Comparison of ENCODE assay signal across 26 cellular contexts in genomic region chr19:29876414-29876813, GRCh38.
A peak's percentile ranks its signal among the peaks of the same experiment; 100 is the strongest.
DNase-seq lines count a peak whose midpoint lies in the region; ATAC-seq, FAIRE-seq and TF ChIP-seq lines count a peak whose summit lies in the region.
"Had no signal": no experiment of that assay in that cellular context is flagged by ENCODE, and none has a peak within 500 bp of the region (broad histone marks: within the 10 kb centered on the region; RNA-seq: fewer than 3 reads in every experiment).

No MANE protein-coding gene starts in this region.

- ATAC-seq in activated CD4-positive, alpha-beta T cell treated with anti-CD3 and anti-CD28 coated beads for 36 hours: no peak
- ATAC-seq in pancreas: no peak
- no peak for ATAC-seq in activated CD8-positive, alpha-beta T cell treated with anti-CD3 and anti-CD28 coated beads for 36 hours
- ATAC-seq: GM12878, lower lobe of right lung had no signal

- peaks cover 13% of the 10 kb centered on the region for H3K4me1 Mint-ChIP-seq in activated CD4-positive, alpha-beta T cell treated with anti-CD3 and anti-CD28 coated beads, Interleukin-2, amount 10 ng/mL, durations not matched to agents 7 days and 5 days
- H3K4me1 Mint-ChIP-seq in activated CD4-positive, alpha-beta T cell treated with anti-CD3 and anti-CD28 coated beads for 36 hours: peaks cover 2% of the 10 kb centered on the region
- H3K4me1 Mint-ChIP-seq in HFFc6 (ENCODE audit: low read depth): peaks cover 42% of the 10 kb centered on the region
- H3K4me1 Mint-ChIP-seq in activated CD8-positive, alpha-beta T cell treated with anti-CD3 and anti-CD28 coated beads for 36 hours (ENCODE audit: low read depth): peaks cover 10% of the 10 kb centered on the region

- peak overlapping the region; percentile 65 for H3K27ac Mint-ChIP-seq in activated CD4-positive, alpha-beta T cell treated with anti-CD3 and anti-CD28 coated beads, Interleukin-2, amount 10 ng/mL, durations not matched to agents 7 days and 5 days
- H3K27ac Mint-ChIP-seq in activated CD4-positive, alpha-beta T cell treated with anti-CD3 and anti-CD28 coated beads for 36 hours: no peak overlapping the region
- no peak overlapping the region for H3K27ac Mint-ChIP-seq in HFFc6
- no peak overlapping the region for H3K27ac Mint-ChIP-seq in activated CD8-positive, alpha-beta T cell treated with anti-CD3 and anti-CD28 coated beads for 36 hours

- TF ChIP-seq CTCF in HFFc6 (IDR thresholded peaks at IDR 0.05) (no peak), PC-9 (conservative IDR thresholded peaks at IDR 0.05) (no peak), pancreas (IDR thresholded peaks at IDR 0.05) (no peak), prostate gland (IDR thresholded peaks at IDR 0.05) (no peak)
- TF ChIP-seq CTCF in activated CD8-positive, alpha-beta T cell treated with anti-CD3 and anti-CD28 coated beads for 36 hours (IDR thresholded peaks at IDR 0.05): no peak

- H3K9me3 Mint-ChIP-seq in activated CD4-positive, alpha-beta T cell treated with anti-CD3 and anti-CD28 coated beads, Interleukin-2, amount 10 ng/mL, durations not matched to agents 7 days and 5 days: no peaks in the 10 kb centered on the region
- H3K9me3 Mint-ChIP-seq in activated CD4-positive, alpha-beta T cell treated with anti-CD3 and anti-CD28 coated beads for 36 hours (ENCODE audit: low read depth): no peaks in the 10 kb centered on the region
- no peaks in the 10 kb centered on the region for H3K9me3 Mint-ChIP-seq in HFFc6
- H3K9me3 Mint-ChIP-seq in activated CD8-positive, alpha-beta T cell treated with anti-CD3 and anti-CD28 coated beads for 36 hours: no peaks in the 10 kb centered on the region

- FAIRE-seq in pancreas (lab: Jason Lieb, UNC): no peak
- FAIRE-seq: astrocyte, GM12878, GM19239, RCC 7860 had no signal

- H3F3A ChIP-seq in PC-9 (ENCODE audit: insufficient read depth, low read depth): peaks cover 3% of the 10 kb centered on the region; the same call in 1 of the 2 replicates

- POLR2A ChIA-PET in activated CD4-positive, alpha-beta T cell treated with anti-CD3 and anti-CD28 coated beads, Interleukin-2, amount 10 ng/mL, durations not matched to agents 7 days and 5 days (lab: Charles Lee): no interaction called here
- POLR2A ChIA-PET in activated CD4-positive, alpha-beta T cell treated with anti-CD3 and anti-CD28 coated beads for 36 hours (lab: Charles Lee): no interaction called here
- POLR2A ChIA-PET in PC-9 (lab: Charles Lee; ENCODE audit: unreplicated experiment): no interaction called here
- POLR2A ChIA-PET in activated CD8-positive, alpha-beta T cell treated with anti-CD3 and anti-CD28 coated beads for 36 hours (lab: Charles Lee): interaction anchor here (0.6 kb wide), 2 partner anchors 11 to 339 kb away, joined by 3 to 4 read pairs; no protein-coding TSS in a partner anchor

- no peak for TF ChIP-seq POLR2A in prostate gland (IDR thresholded peaks at IDR 0.05)

- H3K27me3 Mint-ChIP-seq in activated CD4-positive, alpha-beta T cell treated with anti-CD3 and anti-CD28 coated beads, Interleukin-2, amount 10 ng/mL, durations not matched to agents 7 days and 5 days: peaks cover 5% of the 10 kb centered on the region
- peaks cover 19% of the 10 kb centered on the region for H3K27me3 Mint-ChIP-seq in activated CD4-positive, alpha-beta T cell treated with anti-CD3 and anti-CD28 coated beads for 36 hours
- peaks cover 7% of the 10 kb centered on the region for H3K27me3 Mint-ChIP-seq in HFFc6 (ENCODE audit: insufficient read depth)
- peaks cover 16% of the 10 kb centered on the region for H3K27me3 Mint-ChIP-seq in activated CD8-positive, alpha-beta T cell treated with anti-CD3 and anti-CD28 coated beads for 36 hours

- H3K36me3 Mint-ChIP-seq in activated CD4-positive, alpha-beta T cell treated with anti-CD3 and anti-CD28 coated beads, Interleukin-2, amount 10 ng/mL, durations not matched to agents 7 days and 5 days (ENCODE audit: low read depth): no peaks in the 10 kb centered on the region
- no peaks in the 10 kb centered on the region for H3K36me3 Mint-ChIP-seq in activated CD4-positive, alpha-beta T cell treated with anti-CD3 and anti-CD28 coated beads for 36 hours (ENCODE audit: low read depth)
- H3K36me3 Mint-ChIP-seq in HFFc6 (ENCODE audit: low read depth): peaks cover 4% of the 10 kb centered on the region; the same call in 1 of the 2 replicates
- no peaks in the 10 kb centered on the region for H3K36me3 Mint-ChIP-seq in activated CD8-positive, alpha-beta T cell treated with anti-CD3 and anti-CD28 coated beads for 36 hours (ENCODE audit: low read depth)
- H3K36me3 Mint-ChIP-seq: CD4-positive, CD25-positive, alpha-beta regulatory T cell had no signal

- no peaks in the 10 kb centered on the region for H3K36me3 ChIP-seq in PC-9 (ENCODE audit: low read depth)
- no peaks in the 10 kb centered on the region for H3K36me3 ChIP-seq in pancreas
- H3K36me3 ChIP-seq in prostate gland: no peaks in the 10 kb centered on the region
- H3K36me3 ChIP-seq: lower lobe of right lung, thyroid gland had no signal

- CTCF ChIA-PET in activated CD4-positive, alpha-beta T cell treated with anti-CD3 and anti-CD28 coated beads, Interleukin-2, amount 10 ng/mL, durations not matched to agents 7 days and 5 days (lab: Charles Lee): interaction anchor here (0.6 to 1.5 kb wide), 3 partner anchors 19 to 115 kb away, joined by 3 read pairs; no protein-coding TSS in a partner anchor
- CTCF ChIA-PET in activated CD4-positive, alpha-beta T cell treated with anti-CD3 and anti-CD28 coated beads for 36 hours (lab: Charles Lee): interaction anchor here (1.0 to 1.2 kb wide), 3 partner anchors 16 to 146 kb away, joined by 3 to 4 read pairs (median 3); no protein-coding TSS in a partner anchor
- CTCF ChIA-PET in PC-9 (lab: Charles Lee): no interaction called here
- CTCF ChIA-PET in activated CD8-positive, alpha-beta T cell treated with anti-CD3 and anti-CD28 coated beads for 36 hours (lab: Charles Lee): interaction anchor here (0.9 to 6.7 kb wide), 3 partner anchors 26 to 146 kb away, joined by 3 to 69 read pairs (median 3); no protein-coding TSS in a partner anchor

- no peaks in the 10 kb centered on the region for H4K20me1 ChIP-seq in PC-9 (ENCODE audit: insufficient read depth)

- H3K4me1 ChIP-seq in PC-9 (replicated peaks; ENCODE audit: insufficient read depth): peaks cover 13% of the 10 kb centered on the region
- H3K4me1 ChIP-seq in pancreas: peaks cover 0 to 4% (median 2%) of the 10 kb centered on the region in 3 donors
- H3K4me1 ChIP-seq in prostate gland (replicated peaks): peaks cover 4% of the 10 kb centered on the region

- H3K4me3 Mint-ChIP-seq in activated CD4-positive, alpha-beta T cell treated with anti-CD3 and anti-CD28 coated beads, Interleukin-2, amount 10 ng/mL, durations not matched to agents 7 days and 5 days: no peak overlapping the region
- H3K4me3 Mint-ChIP-seq in activated CD4-positive, alpha-beta T cell treated with anti-CD3 and anti-CD28 coated beads for 36 hours: no peak overlapping the region
- peak overlapping the region; percentile 65 for H3K4me3 Mint-ChIP-seq in HFFc6
- no peak overlapping the region for H3K4me3 Mint-ChIP-seq in activated CD8-positive, alpha-beta T cell treated with anti-CD3 and anti-CD28 coated beads for 36 hours

- H3K4me3 ChIP-seq in PC-9 (no peak overlapping the region), pancreas (no peak overlapping the region), prostate gland (no peak overlapping the region)
- H3K4me3 ChIP-seq: GM12878, GM23248, lower lobe of right lung, thyroid gland had no signal

- H3K27me3 ChIP-seq in PC-9 (ENCODE audit: insufficient read depth, low read depth): peaks cover 17% of the 10 kb centered on the region
- peaks cover 0 to 9% (median 0%) of the 10 kb centered on the region in 4 donors for H3K27me3 ChIP-seq in pancreas
- peaks cover 9% of the 10 kb centered on the region for H3K27me3 ChIP-seq in prostate gland (replicated peaks; ENCODE audit: insufficient read depth)
- H3K27me3 ChIP-seq: thyroid gland had no signal

- H3K27ac ChIP-seq in PC-9: no peak overlapping the region
- H3K27ac ChIP-seq in pancreas: no peak overlapping the region
- H3K27ac ChIP-seq in prostate gland: no peak overlapping the region
- H3K27ac ChIP-seq: GM23248, lower lobe of right lung, thyroid gland had no signal

- no peaks in the 10 kb centered on the region for H3K9me2 ChIP-seq in PC-9 (ENCODE audit: insufficient read depth)

- H3K9me3 ChIP-seq in PC-9 (ENCODE audit: insufficient read depth, low read depth) (no peaks in the 10 kb centered on the region), pancreas (no peaks in the 10 kb centered on the region), prostate gland (no peaks in the 10 kb centered on the region)
- H3K9me3 ChIP-seq: lower lobe of right lung, thyroid gland had no signal

- no peak overlapping the region for H2AFZ ChIP-seq in PC-9
- H2AFZ ChIP-seq: GM23248 had no signal

- DNase-seq in activated CD4-positive, alpha-beta T cell treated with anti-CD3 and anti-CD28 coated beads, Interleukin-2, amount 10 ng/mL, durations not matched to agents 7 days and 5 days: no peak
- no peak for DNase-seq in activated CD4-positive, alpha-beta T cell treated with anti-CD3 and anti-CD28 coated beads for 36 hours
- DNase-seq in HFFc6 (no peak), PC-9 (no peak), posterior vena cava (ENCODE audit: low spot score) (peak; percentile 61), pancreas (no peak), prostate gland (ENCODE audit: low spot score) (no peak)
- DNase-seq in activated CD8-positive, alpha-beta T cell treated with anti-CD3 and anti-CD28 coated beads for 36 hours: no peak
- DNase-seq: ACHN; activated CD4-positive, alpha-beta T cell treated with anti-CD3 and anti-CD28 coated beads for 48 hours; activated naive CD4-positive, alpha-beta T cell treated with anti-CD3 and anti-CD28 coated beads, Interleukin-2, amount 50 U/mL, for 16 hours; CD4-positive, CD25-positive, alpha-beta regulatory T cell; effector CD4-positive, alpha-beta T cell; foreskin melanocyte; GM23248; islet precursor cell; lower lobe of right lung; NCI-H187; NCI-H345; stimulated activated CD4-positive, alpha-beta T cell treated with anti-CD3 and anti-CD28 coated beads, Interleukin-1b, Interleukin-23, amount 100 ng/mL, for 48 hours; stimulated activated naive CD4-positive, alpha-beta T cell; thyroid gland had no signal

- peak overlapping the region; percentile 50; the same call in 1 of the 2 replicates for H3K4me2 ChIP-seq in PC-9

- intact Hi-C loops in activated CD4-positive, alpha-beta T cell treated with anti-CD3 and anti-CD28 coated beads for 36 hours (cut with DNase I, micrococcal nuclease): no loop called here
- intact Hi-C loops in PC-9 (cut with micrococcal nuclease; ENCODE audit: unreplicated experiment) (loop anchor here (5.0 kb wide), 1 partner anchor 776 kb away; no protein-coding TSS in a partner anchor), posterior vena cava (cut with DNase I) (loop anchor here (5.0 to 10.0 kb wide), 3 partner anchors 112 to 866 kb away; no protein-coding TSS in a partner anchor), pancreas (cut with DNase I) (loop anchor here in 2 of 3 donors (5.0 to 10.0 kb wide), 4 partner anchors 104 to 149 kb away; no protein-coding TSS in a partner anchor), prostate gland (cut with DNase I) (no loop called here)
- intact Hi-C loops in activated CD8-positive, alpha-beta T cell treated with anti-CD3 and anti-CD28 coated beads for 36 hours (cut with micrococcal nuclease): loop anchor here (10.0 kb wide), 1 partner anchor 112 kb away; no protein-coding TSS in a partner anchor

- WGBS in pancreas, 2 donors: 36 to 45% methylated on average over 6 of the region's 6 CpGs
- WGBS in prostate gland: 62% methylated on average over 6 of the region's 6 CpGs

- BruUV-seq in PC-9 (replicated peaks; lab: Mats Ljungman, UMichigan): no TSS peak

- no peaks in the 10 kb centered on the region for H3K79me2 ChIP-seq in PC-9 (ENCODE audit: low read depth)

Comparison
In these comparisons a context has a peak if more than half of its experiments do, and no peak if none do; other contexts are left out.
1. intact Hi-C loops: an anchor here in PC-9 (5.0 kb wide), posterior vena cava (5.0 to 10.0 kb wide), pancreas (5.0 to 10.0 kb wide) and activated CD8-positive, alpha-beta T cell treated with anti-CD3 and anti-CD28 coated beads for 36 hours (10.0 kb wide); none called in activated CD4-positive, alpha-beta T cell treated with anti-CD3 and anti-CD28 coated beads for 36 hours and prostate gland.